In genomic region chr9:113543286-113544000, GRCh38 we compare ENCODE assay signal across 19 cellular contexts.
DNase-seq lines count a peak whose midpoint lies in the region; ATAC-seq and TF ChIP-seq lines count a peak whose summit lies in the region.
"Had no signal": no experiment of that assay in that cellular context is flagged by ENCODE, and none has a peak within 500 bp of the region (broad histone marks: within the 10 kb centered on the region; RNA-seq: fewer than 3 reads in every experiment).

No MANE protein-coding gene starts in this region.

- no peak overlapping the region for H3K27ac ChIP-seq in tibial artery
- H3K27ac ChIP-seq: thyroid gland had no signal

- no peak for DNase-seq in activated naive CD4-positive, alpha-beta T cell treated with anti-CD3 and anti-CD28 coated beads, Interleukin-2, amount 50 U/mL, for 16 hours
- DNase-seq in midbrain (lab: John Stamatoyannopoulos, UW) (peak; percentile 43), tibial artery (peak; percentile 15 to 56), CD14-positive monocyte (ENCODE audit: low spot score) (no peak)
- no peak for DNase-seq in activated CD4-positive, alpha-beta T cell treated with anti-CD3 and anti-CD28 coated beads for 4 hours
- DNase-seq: CD4-positive, alpha-beta memory T cell; Karpas-422; NCI-H1092; NCI-H2171; NCI-H82; stimulated activated CD4-positive, alpha-beta T cell treated with anti-CD3 and anti-CD28 coated beads, Interleukin-15, amount 100 ng/mL, for 24 hours; thyroid gland had no signal

- H3K4me1 Mint-ChIP-seq in activated naive CD4-positive, alpha-beta T cell treated with anti-CD3 and anti-CD28 coated beads, Interleukin-2, amount 50 U/mL, for 24 hours = peaks cover 33% of the 10 kb centered on the region
- peaks cover 57% of the 10 kb centered on the region for H3K4me1 Mint-ChIP-seq in dendritic cell treated with granulocyte-macrophage colony-stimulating factor and Interleukin-4, amounts not matched to agents 40 ng/mL and 50 ng/mL, for 4 days (ENCODE audit: low read depth)
- H3K4me1 Mint-ChIP-seq in CD14-positive monocyte = peaks cover 26% of the 10 kb centered on the region

- no peaks in the 10 kb centered on the region for H3K9me3 Mint-ChIP-seq in activated naive CD4-positive, alpha-beta T cell treated with anti-CD3 and anti-CD28 coated beads, Interleukin-2, amount 50 U/mL, for 24 hours
- H3K9me3 Mint-ChIP-seq in dendritic cell treated with granulocyte-macrophage colony-stimulating factor and Interleukin-4, amounts not matched to agents 40 ng/mL and 50 ng/mL, for 4 days = no peaks in the 10 kb centered on the region
- H3K9me3 Mint-ChIP-seq in CD14-positive monocyte = no peaks in the 10 kb centered on the region
- H3K9me3 Mint-ChIP-seq: CD4-positive, alpha-beta memory T cell; GM23338; memory B cell; stimulated activated memory B cell treated with anti-CD40 and anti-IgM and Interleukin-4, amounts not matched to agents 10 μg/mL and 1 μg/mL and 100 μg/mL, for 72 hours had no signal

- no peaks in the 10 kb centered on the region for H3K9me3 ChIP-seq in tibial artery
- H3K9me3 ChIP-seq: thyroid gland had no signal

- H3K27me3 ChIP-seq in tibial artery = no peaks in the 10 kb centered on the region
- H3K27me3 ChIP-seq: thyroid gland had no signal

- H3K4me3 Mint-ChIP-seq in activated naive CD4-positive, alpha-beta T cell treated with anti-CD3 and anti-CD28 coated beads, Interleukin-2, amount 50 U/mL, for 24 hours = no peak overlapping the region
- H3K4me3 Mint-ChIP-seq in dendritic cell treated with granulocyte-macrophage colony-stimulating factor and Interleukin-4, amounts not matched to agents 40 ng/mL and 50 ng/mL, for 4 days = no peak overlapping the region
- H3K4me3 Mint-ChIP-seq in CD14-positive monocyte = no peak overlapping the region
- H3K4me3 Mint-ChIP-seq: CD4-positive, alpha-beta memory T cell; GM23338; memory B cell; stimulated activated memory B cell treated with anti-CD40 and anti-IgM and Interleukin-4, amounts not matched to agents 10 μg/mL and 1 μg/mL and 100 μg/mL, for 72 hours had no signal

- H3K27ac Mint-ChIP-seq in activated naive CD4-positive, alpha-beta T cell treated with anti-CD3 and anti-CD28 coated beads, Interleukin-2, amount 50 U/mL, for 24 hours = peak overlapping the region; percentile 36
- H3K27ac Mint-ChIP-seq in dendritic cell treated with granulocyte-macrophage colony-stimulating factor and Interleukin-4, amounts not matched to agents 40 ng/mL and 50 ng/mL, for 4 days = peak overlapping the region; percentile 31
- H3K27ac Mint-ChIP-seq in CD14-positive monocyte = no peak overlapping the region
- H3K27ac Mint-ChIP-seq: GM23338; memory B cell; stimulated activated memory B cell treated with anti-CD40 and anti-IgM and Interleukin-4, amounts not matched to agents 10 μg/mL and 1 μg/mL and 100 μg/mL, for 72 hours had no signal

- no peak for TF ChIP-seq CTCF in tibial artery (IDR thresholded peaks at IDR 0.05)
- no peak for TF ChIP-seq CTCF in CD14-positive monocyte (IDR thresholded peaks at IDR 0.05)

- peaks cover 0 to 24% (median 8%) of the 10 kb centered on the region in 4 donors for H3K4me1 ChIP-seq in tibial artery

- intact Hi-C loops in dendritic cell treated with granulocyte-macrophage colony-stimulating factor and Interleukin-4, amounts not matched to agents 40 ng/mL and 50 ng/mL, for 4 days (cut with micrococcal nuclease) = no loop called here
- intact Hi-C loops in tibial artery (cut with DNase I; ENCODE audit: low total_unique reads) (no loop called here), CD14-positive monocyte (cut with micrococcal nuclease) (no loop called here)

- no peaks in the 10 kb centered on the region for H3K27me3 Mint-ChIP-seq in activated naive CD4-positive, alpha-beta T cell treated with anti-CD3 and anti-CD28 coated beads, Interleukin-2, amount 50 U/mL, for 24 hours
- peaks cover 2% of the 10 kb centered on the region for H3K27me3 Mint-ChIP-seq in dendritic cell treated with granulocyte-macrophage colony-stimulating factor and Interleukin-4, amounts not matched to agents 40 ng/mL and 50 ng/mL, for 4 days
- peaks cover 0 to 3% (median 0%) of the 10 kb centered on the region in 3 donors for H3K27me3 Mint-ChIP-seq in CD14-positive monocyte (ENCODE audit: low read depth in 3 of 3)
- H3K27me3 Mint-ChIP-seq: CD4-positive, alpha-beta memory T cell; stimulated activated memory B cell treated with anti-CD40 and anti-IgM and Interleukin-4, amounts not matched to agents 10 μg/mL and 1 μg/mL and 100 μg/mL, for 72 hours had no signal

- H3K36me3 ChIP-seq in tibial artery = peaks cover 12 to 26% (median 15%) of the 10 kb centered on the region in 3 donors
- H3K36me3 ChIP-seq: thyroid gland had no signal

- no peak for ATAC-seq in HG02571 (IDR thresholded peaks at IDR 0.05; ENCODE audit: unreplicated experiment)
- ATAC-seq: GM23338; Panc1; stimulated activated memory B cell treated with anti-CD40 and anti-IgM and Interleukin-4, amounts not matched to agents 10 μg/mL and 1 μg/mL and 100 μg/mL, for 72 hours had no signal

- peaks cover 17% of the 10 kb centered on the region for H3K36me3 Mint-ChIP-seq in activated naive CD4-positive, alpha-beta T cell treated with anti-CD3 and anti-CD28 coated beads, Interleukin-2, amount 50 U/mL, for 24 hours
- no peaks in the 10 kb centered on the region for H3K36me3 Mint-ChIP-seq in dendritic cell treated with granulocyte-macrophage colony-stimulating factor and Interleukin-4, amounts not matched to agents 40 ng/mL and 50 ng/mL, for 4 days (ENCODE audit: low read depth)
- no peaks in the 10 kb centered on the region for H3K36me3 Mint-ChIP-seq in CD14-positive monocyte
- H3K36me3 Mint-ChIP-seq: memory B cell; stimulated activated memory B cell treated with anti-CD40 and anti-IgM and Interleukin-4, amounts not matched to agents 10 μg/mL and 1 μg/mL and 100 μg/mL, for 72 hours had no signal

- H3K4me3 ChIP-seq in tibial artery = no peak overlapping the region
- H3K4me3 ChIP-seq: GM23338, thyroid gland had no signal

Comparison
In these comparisons a context has a peak if more than half of its experiments do, and no peak if none do; other contexts are left out.
1. H3K27ac Mint-ChIP-seq: peak in activated naive CD4-positive, alpha-beta T cell treated with anti-CD3 and anti-CD28 coated beads, Interleukin-2, amount 50 U/mL, for 24 hours (single experiment) and dendritic cell treated with granulocyte-macrophage colony-stimulating factor and Interleukin-4, amounts not matched to agents 40 ng/mL and 50 ng/mL, for 4 days (single experiment); none in CD14-positive monocyte (0 of 7).
2. DNase-seq: peak in midbrain (single experiment) and tibial artery (2 of 2); none in activated naive CD4-positive, alpha-beta T cell treated with anti-CD3 and anti-CD28 coated beads, Interleukin-2, amount 50 U/mL, for 16 hours (single experiment), CD14-positive monocyte (single experiment) and activated CD4-positive, alpha-beta T cell treated with anti-CD3 and anti-CD28 coated beads for 4 hours (0 of 2).